Comparison of ENCODE assay signal across 8 cellular contexts in genomic region chr2:34012728-34013302, GRCh38.
DNase-seq lines count a peak whose midpoint lies in the region; ATAC-seq and TF ChIP-seq lines count a peak whose summit lies in the region.

No MANE protein-coding gene starts in this region.

- H3K4me3 ChIP-seq in AG09309 (ENCODE audit: control insufficient read depth, low read depth, low read length) = no peak overlapping the region
- no peak overlapping the region for H3K4me3 ChIP-seq in cardiac fibroblast (replicated peaks in 1 of 2; ENCODE audit: low read depth in 2 of 2, low read length in 2 of 2)

- DNase-seq in AG09309 (ENCODE audit: low read depth) (no peak), GM13976 (ENCODE audit: low spot score) (peak; percentile 32), NCI-H526 treated with DMSO at 0.1 percent for 48 hours (lab: John Stamatoyannopoulos, UW) (peak; percentile 35), cardiac fibroblast (ENCODE audit: low read depth in 2 of 2) (peak; percentile 12 to 38), left colon (peak; percentile 28 to 57), substantia nigra (lab: John Stamatoyannopoulos, UW) (peak in 48 of 49 donors; percentile 6 to 83 (median 64)), DMS153 (lab: John Stamatoyannopoulos, UW) (no peak)

- in situ Hi-C loops in GM13976 (cut with MboI; ENCODE audit: low sequenced_read_pairs, unreplicated experiment) = no loop called here

- H3K27ac ChIP-seq in substantia nigra (ENCODE audit: low read depth, low read length, poor library complexity, severe bottlenecking) = no peak overlapping the region

- intact Hi-C loops in left colon (cut with DNase I, micrococcal nuclease) = loop anchor here in 1 of 2 donors (10.0 kb wide), 1 partner anchor 1402 kb away; no protein-coding TSS in a partner anchor

- peak; percentile 62 for TF ChIP-seq CTCF in AG09309 (IDR thresholded peaks at IDR 0.05; ENCODE audit: control insufficient read depth, insufficient read depth, low read depth, low read length, missing control alignments)
- TF ChIP-seq CTCF in GM13976 (IDR thresholded peaks at IDR 0.05; ENCODE audit: borderline replicate concordance, control extremely low read depth, extremely low read depth, insufficient read depth, missing control alignments) = peak; percentile 72
- TF ChIP-seq CTCF in cardiac fibroblast (IDR thresholded peaks at IDR 0.05; ENCODE audit: low read depth, low read length) = peak; percentile 53

- ATAC-seq in HG03045 (IDR thresholded peaks at IDR 0.05; ENCODE audit: unreplicated experiment) (peak; percentile 61), left colon (peak; percentile 78)

Comparison
In these comparisons a context has a peak if more than half of its experiments do, and no peak if none do; other contexts are left out.
1. DNase-seq: peak in GM13976 (single experiment), NCI-H526 treated with DMSO at 0.1 percent for 48 hours (single experiment), cardiac fibroblast (2 of 2), left colon (2 of 2) and substantia nigra (48 of 49); none in AG09309 (single experiment) and DMS153 (single experiment).
2. Peak in every context shown above with its lines, with median percentiles within 50 percentile points of each other: CTCF ChIP-seq.